ENCODE assay signal across 1 cellular context in the genomic region with DNA sequence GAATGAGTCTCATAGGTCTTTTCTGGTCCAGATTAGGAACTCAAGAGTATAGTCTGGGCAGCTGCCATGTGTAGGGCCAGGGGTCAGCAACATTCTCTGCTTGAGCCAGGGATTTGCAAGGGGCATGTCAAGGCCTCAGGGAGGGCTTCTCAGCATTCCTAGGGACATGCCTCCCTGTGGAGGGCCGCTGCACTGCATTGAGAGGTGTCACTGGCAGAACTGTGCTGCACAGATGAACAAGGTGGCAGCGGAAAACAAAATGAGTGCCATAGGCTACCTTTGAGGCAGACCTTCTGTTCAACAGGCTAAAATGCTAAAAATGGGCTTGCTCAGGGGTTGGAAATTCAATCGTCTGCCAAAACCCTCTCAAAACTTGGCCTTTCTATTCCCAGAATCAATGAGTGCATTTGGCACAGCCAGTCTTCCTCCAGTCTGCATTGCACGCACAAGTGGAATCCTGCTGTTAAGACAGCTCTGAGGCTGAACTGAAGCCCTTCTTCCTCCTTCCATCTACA.
TF ChIP-seq lines count a peak whose summit lies in the region.

No MANE protein-coding gene starts in this region.

TF ChIP-seq in IMR-90, 13 proteins besides CTCF, POLR2A, EP300 and RAD21:
- no peak for TF ChIP-seq MXI1 (IDR thresholded peaks at IDR 0.05; ENCODE audit: borderline replicate concordance, low read depth, low read length)
- TF ChIP-seq, protein P1, sequence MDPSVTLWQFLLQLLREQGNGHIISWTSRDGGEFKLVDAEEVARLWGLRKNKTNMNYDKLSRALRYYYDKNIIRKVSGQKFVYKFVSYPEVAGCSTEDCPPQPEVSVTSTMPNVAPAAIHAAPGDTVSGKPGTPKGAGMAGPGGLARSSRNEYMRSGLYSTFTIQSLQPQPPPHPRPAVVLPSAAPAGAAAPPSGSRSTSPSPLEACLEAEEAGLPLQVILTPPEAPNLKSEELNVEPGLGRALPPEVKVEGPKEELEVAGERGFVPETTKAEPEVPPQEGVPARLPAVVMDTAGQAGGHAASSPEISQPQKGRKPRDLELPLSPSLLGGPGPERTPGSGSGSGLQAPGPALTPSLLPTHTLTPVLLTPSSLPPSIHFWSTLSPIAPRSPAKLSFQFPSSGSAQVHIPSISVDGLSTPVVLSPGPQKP (IDR thresholded peaks at IDR 0.05; ENCODE audit: borderline replicate concordance, low read depth, low read length), result no peak
- no peak for TF ChIP-seq RFX5 (IDR thresholded peaks at IDR 0.05; ENCODE audit: low read depth, low read length)
- TF ChIP-seq MAFK (IDR thresholded peaks at IDR 0.05; ENCODE audit: low read depth, low read length), result no peak
- TF ChIP-seq MAZ (IDR thresholded peaks at IDR 0.05; ENCODE audit: borderline replicate concordance, low read depth, low read length), result no peak
- no peak for TF ChIP-seq RCOR1 (IDR thresholded peaks at IDR 0.05; ENCODE audit: insufficient replicate concordance, low read length)
- TF ChIP-seq FOS (IDR thresholded peaks at IDR 0.05; ENCODE audit: low read depth, low read length), result no peak
- TF ChIP-seq SMC3 (IDR thresholded peaks at IDR 0.05; ENCODE audit: low read depth, low read length), result no peak
- TF ChIP-seq NFE2L2 (IDR thresholded peaks at IDR 0.05; ENCODE audit: low read depth, low read length), result no peak
- TF ChIP-seq BHLHE40 (IDR thresholded peaks at IDR 0.05; ENCODE audit: low read depth, low read length), result no peak
- TF ChIP-seq CHD1 (IDR thresholded peaks at IDR 0.05; ENCODE audit: low read depth, low read length), result no peak
- TF ChIP-seq, protein P2, sequence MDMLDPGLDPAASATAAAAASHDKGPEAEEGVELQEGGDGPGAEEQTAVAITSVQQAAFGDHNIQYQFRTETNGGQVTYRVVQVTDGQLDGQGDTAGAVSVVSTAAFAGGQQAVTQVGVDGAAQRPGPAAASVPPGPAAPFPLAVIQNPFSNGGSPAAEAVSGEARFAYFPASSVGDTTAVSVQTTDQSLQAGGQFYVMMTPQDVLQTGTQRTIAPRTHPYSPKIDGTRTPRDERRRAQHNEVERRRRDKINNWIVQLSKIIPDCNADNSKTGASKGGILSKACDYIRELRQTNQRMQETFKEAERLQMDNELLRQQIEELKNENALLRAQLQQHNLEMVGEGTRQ (IDR thresholded peaks at IDR 0.05; ENCODE audit: low read depth, low read length), result no peak
- no peak for TF ChIP-seq CEBPB (IDR thresholded peaks at IDR 0.05; ENCODE audit: low read depth, low read length)
